ENCODE assay signal across 1 cellular context in genomic region chr14:52412426-52412825, GRCh38.
TF ChIP-seq lines count a peak whose summit lies in the region.

No MANE protein-coding gene starts in this region.

TF ChIP-seq in IMR-90, 13 proteins besides CTCF, POLR2A, EP300 and RAD21:
- no peak for TF ChIP-seq ELK1 (IDR thresholded peaks at IDR 0.05; ENCODE audit: borderline replicate concordance, low read depth, low read length)
- no peak for TF ChIP-seq USF2 (IDR thresholded peaks at IDR 0.05; ENCODE audit: low read depth, low read length)
- no peak for TF ChIP-seq SMC3 (IDR thresholded peaks at IDR 0.05; ENCODE audit: low read depth, low read length)
- TF ChIP-seq MXI1 (IDR thresholded peaks at IDR 0.05; ENCODE audit: borderline replicate concordance, low read depth, low read length): no peak
- no peak for TF ChIP-seq RFX5 (IDR thresholded peaks at IDR 0.05; ENCODE audit: low read depth, low read length)
- no peak for TF ChIP-seq RCOR1 (IDR thresholded peaks at IDR 0.05; ENCODE audit: insufficient replicate concordance, low read length)
- TF ChIP-seq MAZ (IDR thresholded peaks at IDR 0.05; ENCODE audit: borderline replicate concordance, low read depth, low read length): no peak
- no peak for TF ChIP-seq NFE2L2 (IDR thresholded peaks at IDR 0.05; ENCODE audit: low read depth, low read length)
